ENCODE assay signal across 10 cellular contexts in genomic region chr9:34809504-34810186, GRCh38.
DNase-seq lines count a peak whose midpoint lies in the region; ATAC-seq lines count a peak whose summit lies in the region.
"Had no signal": no experiment of that assay in that cellular context is flagged by ENCODE, and none has a peak within 500 bp of the region (broad histone marks: within the 10 kb centered on the region; RNA-seq: fewer than 3 reads in every experiment).

No MANE protein-coding gene starts in this region.

- no peaks in the 10 kb centered on the region for H3K4me1 ChIP-seq in ACC112 (ENCODE audit: control insufficient read depth, insufficient read depth, low read length, unreplicated experiment)
- H3K4me1 ChIP-seq in HUES48 (ENCODE audit: control insufficient read depth, insufficient read depth, low read length), result no peaks in the 10 kb centered on the region

- DNase-seq in medulla oblongata (ENCODE audit: extremely low spot score) (peak; percentile 32), sciatic nerve (ENCODE audit: low spot score) (no peak), T-helper 1 cell (no peak)
- DNase-seq: KBM-7, SHP77 had no signal

- H3K4me3 ChIP-seq in ACC112 (ENCODE audit: low read depth, low read length), result peak overlapping the region; percentile 62; the same call in 1 of the 2 replicates
- peak overlapping the region; percentile 32; the same call in 1 of the 2 replicates for H3K4me3 ChIP-seq in HUES48 (ENCODE audit: low read depth, low read length)

- ATAC-seq in esophagus mucosa, result peak; percentile 33
- ATAC-seq in GM21515 (IDR thresholded peaks at IDR 0.05; ENCODE audit: unreplicated experiment), result no peak
- ATAC-seq in sciatic nerve, result no peak
- no peak for ATAC-seq in HG02840 (IDR thresholded peaks at IDR 0.05; ENCODE audit: low FRiP score, unreplicated experiment)

- H3K9me3 ChIP-seq in HUES48 (ENCODE audit: control insufficient read depth, insufficient read depth, low read length), result no peaks in the 10 kb centered on the region

- no peak overlapping the region for H3K9ac ChIP-seq in HUES48 (ENCODE audit: low read depth, low read length)

- no peaks in the 10 kb centered on the region for H3K36me3 ChIP-seq in ACC112 (ENCODE audit: insufficient read depth, low read length)
- no peaks in the 10 kb centered on the region for H3K36me3 ChIP-seq in HUES48 (ENCODE audit: control insufficient read depth, insufficient read depth, low read length)

- intact Hi-C loops in sciatic nerve (cut with DNase I), result no loop called here

- no peaks in the 10 kb centered on the region for H3K79me2 ChIP-seq in ACC112 (ENCODE audit: control insufficient read depth, insufficient read depth, low read length, unreplicated experiment)

- H3K27ac ChIP-seq in ACC112 (ENCODE audit: low read depth, low read length), result no peak overlapping the region
- no peak overlapping the region for H3K27ac ChIP-seq in HUES48 (ENCODE audit: low read depth, low read length)

- no peak overlapping the region for H2AFZ ChIP-seq in ACC112 (ENCODE audit: low read length, unreplicated experiment)

- H3K27me3 ChIP-seq in ACC112 (ENCODE audit: insufficient read depth, low read length) (peaks cover 92% of the 10 kb centered on the region), HUES48 (ENCODE audit: control insufficient read depth, insufficient read depth, low read length) (peaks cover 47% of the 10 kb centered on the region)
